Comparison of ENCODE assay signal across 7 cellular contexts in the genomic region with DNA sequence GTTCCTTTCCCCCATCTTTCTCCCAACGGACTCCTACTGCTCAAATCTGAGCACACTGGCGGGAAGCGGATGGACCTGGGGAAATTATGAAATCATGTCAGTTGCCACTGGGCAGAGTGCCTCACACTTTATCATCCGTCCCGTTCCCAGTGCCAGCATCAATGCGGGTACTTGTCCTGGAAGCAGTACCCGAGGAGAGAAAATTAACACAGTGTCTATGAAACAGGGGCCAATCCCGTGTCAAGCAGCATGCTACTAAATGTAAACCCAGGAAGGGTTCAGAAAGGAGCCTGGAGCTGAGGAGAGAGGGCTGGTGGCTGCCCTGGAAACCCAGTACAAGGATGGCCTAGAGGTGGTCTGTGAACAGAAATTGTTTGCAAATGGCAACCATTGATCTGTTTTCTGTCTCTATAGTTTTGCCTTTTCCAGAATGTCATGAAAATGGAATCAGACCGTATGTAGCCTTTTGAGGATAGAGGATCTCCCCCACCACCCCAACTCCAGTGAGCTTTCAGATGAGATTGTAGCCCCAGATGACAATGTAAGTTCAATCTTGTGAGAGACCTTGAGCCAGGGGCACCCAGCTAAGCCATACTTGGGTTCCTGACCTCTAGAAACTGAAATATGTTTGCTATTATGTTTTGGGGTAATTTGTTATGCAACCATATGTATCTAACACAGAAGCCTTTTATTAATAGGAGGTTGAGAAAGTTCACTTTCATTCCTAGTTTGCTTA. TPM values are rescaled to one million over a fixed set of nuclear protein-coding genes. Genes with fewer than 3 reads are reported as not detected.
DNase-seq lines count a peak whose midpoint lies in the region; ATAC-seq and TF ChIP-seq lines count a peak whose summit lies in the region.

No MANE protein-coding gene starts in this region.

- no peaks in the 10 kb centered on the region for H3K9me3 Mint-ChIP-seq in GM23338
- H3K9me3 Mint-ChIP-seq in effector memory CD8-positive, alpha-beta T cell, result no peaks in the 10 kb centered on the region

- H3K27ac ChIP-seq in GM23338 (ENCODE audit: low read depth) (no peak overlapping the region), Peyer's patch (peak overlapping the region in 3 of 4 donors; percentile 52 to 88 (median 83)), mucosa of rectum (ENCODE audit: low read depth in 2 of 2, low read length in 2 of 2) (peak overlapping the region; percentile 85 to 94)

- H3K27me3 ChIP-seq in GM23338 (ENCODE audit: insufficient read depth), result peaks cover 36% of the 10 kb centered on the region
- H3K27me3 ChIP-seq in Peyer's patch, result no peaks in the 10 kb centered on the region
- H3K27me3 ChIP-seq in mucosa of rectum (ENCODE audit: control insufficient read depth in 2 of 2, insufficient read depth in 2 of 2, low read length in 2 of 2), result no peaks in the 10 kb centered on the region

- peak overlapping the region; percentile 71 for H3K4me3 Mint-ChIP-seq in GM23338
- peak overlapping the region; percentile 81 to 91 for H3K4me3 Mint-ChIP-seq in effector memory CD8-positive, alpha-beta T cell

- H3K36me3 Mint-ChIP-seq in GM23338 (ENCODE audit: low read depth), result peaks cover 2% of the 10 kb centered on the region; the same call in 1 of the 3 replicates
- H3K36me3 Mint-ChIP-seq in effector memory CD8-positive, alpha-beta T cell (ENCODE audit: insufficient read depth), result no peaks in the 10 kb centered on the region

- H3K36me3 ChIP-seq in GM23338 (ENCODE audit: insufficient read depth), result no peaks in the 10 kb centered on the region
- H3K36me3 ChIP-seq in Peyer's patch, result no peaks in the 10 kb centered on the region
- no peaks in the 10 kb centered on the region for H3K36me3 ChIP-seq in mucosa of rectum (ENCODE audit: control insufficient read depth in 2 of 2, insufficient read depth in 2 of 2, low read length in 2 of 2)

- peak overlapping the region; percentile 82 for H3K4me2 ChIP-seq in GM23338

- H3K9ac ChIP-seq in mucosa of rectum (ENCODE audit: low read depth in 1 of 2, low read length in 2 of 2), result peak overlapping the region; percentile 76 to 77

- H3K4me3 ChIP-seq in GM23338 (peak overlapping the region; percentile 57), Peyer's patch (peak overlapping the region in 3 of 4 donors; percentile 62 to 64 (median 62)), mucosa of rectum (ENCODE audit: low read length in 2 of 2) (peak overlapping the region; percentile 78 to 81)

- peaks cover 19% of the 10 kb centered on the region for H3K4me1 Mint-ChIP-seq in GM23338
- peaks cover 4 to 9% of the 10 kb centered on the region in 2 donors for H3K4me1 Mint-ChIP-seq in effector memory CD8-positive, alpha-beta T cell (ENCODE audit: low read depth in 2 of 2)

- H3K79me2 ChIP-seq in GM23338 (replicated peaks; ENCODE audit: insufficient read depth), result no peaks in the 10 kb centered on the region

- peak overlapping the region; percentile 88 for H2AFZ ChIP-seq in GM23338

- no peak for TF ChIP-seq CTCF in GM23338 (conservative IDR thresholded peaks at IDR 0.05; ENCODE audit: low read depth in 2 of 2)
- no peak for TF ChIP-seq CTCF in Peyer's patch (IDR thresholded peaks at IDR 0.05)

- H3K4me1 ChIP-seq in GM23338 (ENCODE audit: insufficient read depth) (peaks cover 18% of the 10 kb centered on the region), Peyer's patch (peaks cover 0 to 17% (median 0%) of the 10 kb centered on the region in 4 donors), mucosa of rectum (ENCODE audit: control insufficient read depth in 2 of 2, insufficient read depth in 2 of 2, low read length in 2 of 2) (peaks cover 13 to 32% of the 10 kb centered on the region in 2 donors)

- no peaks in the 10 kb centered on the region for H3K9me2 ChIP-seq in GM23338 (ENCODE audit: insufficient read depth)

- H3K27ac Mint-ChIP-seq in GM23338, result no peak overlapping the region
- peak overlapping the region in 1 of 2 donors; percentile 67 for H3K27ac Mint-ChIP-seq in effector memory CD8-positive, alpha-beta T cell

- H3K9me3 ChIP-seq in Peyer's patch (no peaks in the 10 kb centered on the region), mucosa of rectum (ENCODE audit: control insufficient read depth in 2 of 2, low read length in 2 of 2) (no peaks in the 10 kb centered on the region)

- no peak for TF ChIP-seq POLR2A in Peyer's patch (IDR thresholded peaks at IDR 0.05)

- ATAC-seq in GM23338 (peak; percentile 3; the same call in 1 of the 3 replicates), HG03565 (IDR thresholded peaks at IDR 0.05; ENCODE audit: unreplicated experiment) (no peak), GM18502 (IDR thresholded peaks at IDR 0.05; ENCODE audit: poor library complexity, unreplicated experiment) (no peak)
- ATAC-seq in effector memory CD8-positive, alpha-beta T cell (replicated peaks), result no peak

- H3K27me3 Mint-ChIP-seq in GM23338 (ENCODE audit: insufficient read depth, low read depth, poor library complexity), result peaks cover 22% of the 10 kb centered on the region
- no peaks in the 10 kb centered on the region for H3K27me3 Mint-ChIP-seq in effector memory CD8-positive, alpha-beta T cell

- no peaks in the 10 kb centered on the region for H4K20me1 ChIP-seq in GM23338 (replicated peaks; ENCODE audit: insufficient read depth)

- H3F3A ChIP-seq in GM23338 (replicated peaks; ENCODE audit: low read depth), result peaks cover 13% of the 10 kb centered on the region; the same call in 1 of the 2 replicates

- peak; percentile 21 for DNase-seq in GM23338 (ENCODE audit: low spot score)
- DNase-seq in Peyer's patch, result peak in 1 of 3 donors; percentile 53
- DNase-seq in effector memory CD8-positive, alpha-beta T cell, result no peak
- no peak for DNase-seq in NCI-H1105 (lab: John Stamatoyannopoulos, UW)

TF ChIP-seq in GM23338, 12 proteins besides CTCF, POLR2A, EP300 and RAD21 (continues in another document):
- TF ChIP-seq JUNB (IDR thresholded peaks at IDR 0.05; ENCODE audit: unreplicated experiment) (no peak), NANOG (IDR thresholded peaks at IDR 0.05; ENCODE audit: borderline replicate concordance) (no peak), ZNF114 (CRISPR knock-in tag; IDR thresholded peaks at IDR 0.05) (no peak), EZH2phosphoT487 (IDR thresholded peaks at IDR 0.05; ENCODE audit: unreplicated experiment) (no peak), POLR2AphosphoS5 (IDR thresholded peaks at IDR 0.05; ENCODE audit: low read depth) (no peak)
- TF ChIP-seq, protein P1, sequence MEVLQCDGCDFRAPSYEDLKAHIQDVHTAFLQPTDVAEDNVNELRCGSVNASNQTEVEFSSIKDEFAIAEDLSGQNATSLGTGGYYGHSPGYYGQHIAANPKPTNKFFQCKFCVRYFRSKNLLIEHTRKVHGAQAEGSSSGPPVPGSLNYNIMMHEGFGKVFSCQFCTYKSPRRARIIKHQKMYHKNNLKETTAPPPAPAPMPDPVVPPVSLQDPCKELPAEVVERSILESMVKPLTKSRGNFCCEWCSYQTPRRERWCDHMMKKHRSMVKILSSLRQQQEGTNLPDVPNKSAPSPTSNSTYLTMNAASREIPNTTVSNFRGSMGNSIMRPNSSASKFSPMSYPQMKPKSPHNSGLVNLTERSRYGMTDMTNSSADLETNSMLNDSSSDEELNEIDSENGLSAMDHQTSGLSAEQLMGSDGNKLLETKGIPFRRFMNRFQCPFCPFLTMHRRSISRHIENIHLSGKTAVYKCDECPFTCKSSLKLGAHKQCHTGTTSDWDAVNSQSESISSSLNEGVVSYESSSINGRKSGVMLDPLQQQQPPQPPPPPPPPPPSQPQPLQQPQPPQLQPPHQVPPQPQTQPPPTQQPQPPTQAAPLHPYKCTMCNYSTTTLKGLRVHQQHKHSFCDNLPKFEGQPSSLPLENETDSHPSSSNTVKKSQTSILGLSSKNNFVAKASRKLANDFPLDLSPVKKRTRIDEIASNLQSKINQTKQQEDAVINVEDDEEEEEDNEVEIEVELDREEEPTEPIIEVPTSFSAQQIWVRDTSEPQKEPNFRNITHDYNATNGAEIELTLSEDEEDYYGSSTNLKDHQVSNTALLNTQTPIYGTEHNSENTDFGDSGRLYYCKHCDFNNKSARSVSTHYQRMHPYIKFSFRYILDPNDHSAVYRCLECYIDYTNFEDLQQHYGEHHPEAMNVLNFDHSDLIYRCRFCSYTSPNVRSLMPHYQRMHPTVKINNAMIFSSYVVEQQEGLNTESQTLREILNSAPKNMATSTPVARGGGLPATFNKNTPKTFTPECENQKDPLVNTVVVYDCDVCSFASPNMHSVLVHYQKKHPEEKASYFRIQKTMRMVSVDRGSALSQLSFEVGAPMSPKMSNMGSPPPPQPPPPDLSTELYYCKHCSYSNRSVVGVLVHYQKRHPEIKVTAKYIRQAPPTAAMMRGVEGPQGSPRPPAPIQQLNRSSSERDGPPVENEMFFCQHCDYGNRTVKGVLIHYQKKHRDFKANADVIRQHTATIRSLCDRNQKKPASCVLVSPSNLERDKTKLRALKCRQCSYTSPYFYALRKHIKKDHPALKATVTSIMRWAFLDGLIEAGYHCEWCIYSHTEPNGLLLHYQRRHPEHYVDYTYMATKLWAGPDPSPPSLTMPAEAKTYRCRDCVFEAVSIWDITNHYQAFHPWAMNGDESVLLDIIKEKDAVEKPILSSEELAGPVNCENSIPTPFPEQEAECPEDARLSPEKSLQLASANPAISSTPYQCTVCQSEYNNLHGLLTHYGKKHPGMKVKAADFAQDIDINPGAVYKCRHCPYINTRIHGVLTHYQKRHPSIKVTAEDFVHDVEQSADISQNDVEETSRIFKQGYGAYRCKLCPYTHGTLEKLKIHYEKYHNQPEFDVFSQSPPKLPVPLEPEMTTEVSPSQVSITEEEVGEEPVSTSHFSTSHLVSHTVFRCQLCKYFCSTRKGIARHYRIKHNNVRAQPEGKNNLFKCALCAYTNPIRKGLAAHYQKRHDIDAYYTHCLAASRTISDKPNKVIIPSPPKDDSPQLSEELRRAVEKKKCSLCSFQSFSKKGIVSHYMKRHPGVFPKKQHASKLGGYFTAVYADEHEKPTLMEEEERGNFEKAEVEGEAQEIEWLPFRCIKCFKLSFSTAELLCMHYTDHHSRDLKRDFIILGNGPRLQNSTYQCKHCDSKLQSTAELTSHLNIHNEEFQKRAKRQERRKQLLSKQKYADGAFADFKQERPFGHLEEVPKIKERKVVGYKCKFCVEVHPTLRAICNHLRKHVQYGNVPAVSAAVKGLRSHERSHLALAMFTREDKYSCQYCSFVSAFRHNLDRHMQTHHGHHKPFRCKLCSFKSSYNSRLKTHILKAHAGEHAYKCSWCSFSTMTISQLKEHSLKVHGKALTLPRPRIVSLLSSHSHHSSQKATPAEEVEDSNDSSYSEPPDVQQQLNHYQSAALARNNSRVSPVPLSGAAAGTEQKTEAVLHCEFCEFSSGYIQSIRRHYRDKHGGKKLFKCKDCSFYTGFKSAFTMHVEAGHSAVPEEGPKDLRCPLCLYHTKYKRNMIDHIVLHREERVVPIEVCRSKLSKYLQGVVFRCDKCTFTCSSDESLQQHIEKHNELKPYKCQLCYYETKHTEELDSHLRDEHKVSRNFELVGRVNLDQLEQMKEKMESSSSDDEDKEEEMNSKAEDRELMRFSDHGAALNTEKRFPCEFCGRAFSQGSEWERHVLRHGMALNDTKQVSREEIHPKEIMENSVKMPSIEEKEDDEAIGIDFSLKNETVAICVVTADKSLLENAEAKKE (CRISPR knock-in tag; IDR thresholded peaks at IDR 0.05), result no peak

RNA-seq across cellular contexts. Expression of a gene that starts 0.9 kb away (rescaled TPM):
- total RNA-seq in GM23338 (2014; rRNA removed; shearing (Covaris generic)), result 0.19 and 0.52 TPM in 2 replicates
- polyA plus RNA-seq in GM23338 (2016; fragmentation: Nextera tagmentation; extraction: Ambion mirVana), result 0.52 and 0.56 TPM in 2 replicates
- 10 to 100 TPM; 11.3 to 20.4 (median 15.5) TPM for total RNA-seq in Peyer's patch
